In the genomic region with DNA sequence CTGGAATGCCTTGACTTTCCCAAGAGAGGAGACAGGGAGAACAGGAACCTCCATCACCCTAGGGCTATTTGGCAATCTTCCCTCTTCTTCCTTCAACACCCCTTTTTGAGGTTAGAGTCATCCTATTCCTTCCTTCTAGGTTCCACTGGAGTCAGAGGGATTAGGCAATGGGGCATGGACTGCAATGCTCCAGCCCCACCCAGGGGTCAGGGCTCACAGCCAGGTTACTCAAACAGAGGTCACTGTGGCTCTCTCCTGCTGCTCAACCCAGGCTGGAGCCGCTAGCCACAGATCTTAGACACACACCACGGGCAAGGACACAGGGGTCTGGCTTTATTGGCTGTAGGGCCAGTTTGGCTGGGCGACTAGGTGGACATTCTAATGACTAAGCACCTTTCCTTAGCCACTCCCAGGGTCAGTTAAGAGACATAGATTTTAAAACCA, we compare ENCODE assay signal across 1 cellular context.
TF ChIP-seq lines count a peak whose summit lies in the region.

No MANE protein-coding gene starts in this region.

TF ChIP-seq in HepG2, 621 proteins besides CTCF, POLR2A, EP300 and RAD21 (continued from another document and continues in another):
- TF ChIP-seq ZNF441 (CRISPR knock-in tag; IDR thresholded peaks at IDR 0.05; ENCODE audit: borderline replicate concordance): 0 out of 2 replicates have a peak, but pooled peaks have one; percentile 65
- no peak for TF ChIP-seq HCFC1 (IDR thresholded peaks at IDR 0.05; ENCODE audit: low read depth, low read length)
- TF ChIP-seq KDM2A (CRISPR knock-in tag; IDR thresholded peaks at IDR 0.05; ENCODE audit: borderline replicate concordance, low read depth): peak; percentile 50; the same call in 1 of the 2 replicates
- no peak for TF ChIP-seq ZNF207 (IDR thresholded peaks at IDR 0.05; ENCODE audit: borderline replicate concordance)
- TF ChIP-seq, protein P1, sequence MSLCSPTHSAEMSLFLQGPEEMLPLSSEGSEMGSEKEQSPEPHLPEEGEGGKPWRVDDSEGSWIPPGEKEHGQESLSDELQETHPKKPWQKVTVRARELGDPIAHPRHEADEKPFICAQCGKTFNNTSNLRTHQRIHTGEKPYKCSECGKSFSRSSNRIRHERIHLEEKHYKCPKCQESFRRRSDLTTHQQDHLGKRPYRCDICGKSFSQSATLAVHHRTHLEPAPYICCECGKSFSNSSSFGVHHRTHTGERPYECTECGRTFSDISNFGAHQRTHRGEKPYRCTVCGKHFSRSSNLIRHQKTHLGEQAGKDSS (CRISPR knock-in tag; IDR thresholded peaks at IDR 0.05; ENCODE audit: borderline replicate concordance, low read depth): 0 out of 2 replicates have a peak, but pooled peaks have one; percentile 62
- TF ChIP-seq ZBTB8A (CRISPR knock-in tag; IDR thresholded peaks at IDR 0.05; ENCODE audit: borderline replicate concordance, low read depth): no peak
- no peak for TF ChIP-seq ZNF777 (CRISPR knock-in tag; IDR thresholded peaks at IDR 0.05)
- TF ChIP-seq ZNF563 (CRISPR knock-in tag; IDR thresholded peaks at IDR 0.05): 0 out of 2 replicates have a peak, but pooled peaks have one; percentile 36
- TF ChIP-seq KAT2B (IDR thresholded peaks at IDR 0.05; ENCODE audit: borderline replicate concordance, low read depth, low read length): no peak
- no peak for TF ChIP-seq SAFB2 (CRISPR knock-in tag; IDR thresholded peaks at IDR 0.05; ENCODE audit: borderline replicate concordance, low read depth)
- peak; percentile 89 for TF ChIP-seq FOSL2 (CRISPR knock-in tag; IDR thresholded peaks at IDR 0.05)
- TF ChIP-seq ZMYM3 (CRISPR knock-in tag; IDR thresholded peaks at IDR 0.05): peak; percentile 92
- TF ChIP-seq, protein P2, sequence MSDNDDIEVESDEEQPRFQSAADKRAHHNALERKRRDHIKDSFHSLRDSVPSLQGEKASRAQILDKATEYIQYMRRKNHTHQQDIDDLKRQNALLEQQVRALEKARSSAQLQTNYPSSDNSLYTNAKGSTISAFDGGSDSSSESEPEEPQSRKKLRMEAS (IDR thresholded peaks at IDR 0.05): 0 out of 2 replicates have a peak, but pooled peaks have one; percentile 30
- TF ChIP-seq, protein P3, sequence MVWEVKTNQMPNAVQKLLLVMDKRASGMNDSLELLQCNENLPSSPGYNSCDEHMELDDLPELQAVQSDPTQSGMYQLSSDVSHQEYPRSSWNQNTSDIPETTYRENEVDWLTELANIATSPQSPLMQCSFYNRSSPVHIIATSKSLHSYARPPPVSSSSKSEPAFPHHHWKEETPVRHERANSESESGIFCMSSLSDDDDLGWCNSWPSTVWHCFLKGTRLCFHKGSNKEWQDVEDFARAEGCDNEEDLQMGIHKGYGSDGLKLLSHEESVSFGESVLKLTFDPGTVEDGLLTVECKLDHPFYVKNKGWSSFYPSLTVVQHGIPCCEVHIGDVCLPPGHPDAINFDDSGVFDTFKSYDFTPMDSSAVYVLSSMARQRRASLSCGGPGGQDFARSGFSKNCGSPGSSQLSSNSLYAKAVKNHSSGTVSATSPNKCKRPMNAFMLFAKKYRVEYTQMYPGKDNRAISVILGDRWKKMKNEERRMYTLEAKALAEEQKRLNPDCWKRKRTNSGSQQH (CRISPR knock-in tag; IDR thresholded peaks at IDR 0.05; ENCODE audit: low read depth): no peak
- TF ChIP-seq, protein P4, sequence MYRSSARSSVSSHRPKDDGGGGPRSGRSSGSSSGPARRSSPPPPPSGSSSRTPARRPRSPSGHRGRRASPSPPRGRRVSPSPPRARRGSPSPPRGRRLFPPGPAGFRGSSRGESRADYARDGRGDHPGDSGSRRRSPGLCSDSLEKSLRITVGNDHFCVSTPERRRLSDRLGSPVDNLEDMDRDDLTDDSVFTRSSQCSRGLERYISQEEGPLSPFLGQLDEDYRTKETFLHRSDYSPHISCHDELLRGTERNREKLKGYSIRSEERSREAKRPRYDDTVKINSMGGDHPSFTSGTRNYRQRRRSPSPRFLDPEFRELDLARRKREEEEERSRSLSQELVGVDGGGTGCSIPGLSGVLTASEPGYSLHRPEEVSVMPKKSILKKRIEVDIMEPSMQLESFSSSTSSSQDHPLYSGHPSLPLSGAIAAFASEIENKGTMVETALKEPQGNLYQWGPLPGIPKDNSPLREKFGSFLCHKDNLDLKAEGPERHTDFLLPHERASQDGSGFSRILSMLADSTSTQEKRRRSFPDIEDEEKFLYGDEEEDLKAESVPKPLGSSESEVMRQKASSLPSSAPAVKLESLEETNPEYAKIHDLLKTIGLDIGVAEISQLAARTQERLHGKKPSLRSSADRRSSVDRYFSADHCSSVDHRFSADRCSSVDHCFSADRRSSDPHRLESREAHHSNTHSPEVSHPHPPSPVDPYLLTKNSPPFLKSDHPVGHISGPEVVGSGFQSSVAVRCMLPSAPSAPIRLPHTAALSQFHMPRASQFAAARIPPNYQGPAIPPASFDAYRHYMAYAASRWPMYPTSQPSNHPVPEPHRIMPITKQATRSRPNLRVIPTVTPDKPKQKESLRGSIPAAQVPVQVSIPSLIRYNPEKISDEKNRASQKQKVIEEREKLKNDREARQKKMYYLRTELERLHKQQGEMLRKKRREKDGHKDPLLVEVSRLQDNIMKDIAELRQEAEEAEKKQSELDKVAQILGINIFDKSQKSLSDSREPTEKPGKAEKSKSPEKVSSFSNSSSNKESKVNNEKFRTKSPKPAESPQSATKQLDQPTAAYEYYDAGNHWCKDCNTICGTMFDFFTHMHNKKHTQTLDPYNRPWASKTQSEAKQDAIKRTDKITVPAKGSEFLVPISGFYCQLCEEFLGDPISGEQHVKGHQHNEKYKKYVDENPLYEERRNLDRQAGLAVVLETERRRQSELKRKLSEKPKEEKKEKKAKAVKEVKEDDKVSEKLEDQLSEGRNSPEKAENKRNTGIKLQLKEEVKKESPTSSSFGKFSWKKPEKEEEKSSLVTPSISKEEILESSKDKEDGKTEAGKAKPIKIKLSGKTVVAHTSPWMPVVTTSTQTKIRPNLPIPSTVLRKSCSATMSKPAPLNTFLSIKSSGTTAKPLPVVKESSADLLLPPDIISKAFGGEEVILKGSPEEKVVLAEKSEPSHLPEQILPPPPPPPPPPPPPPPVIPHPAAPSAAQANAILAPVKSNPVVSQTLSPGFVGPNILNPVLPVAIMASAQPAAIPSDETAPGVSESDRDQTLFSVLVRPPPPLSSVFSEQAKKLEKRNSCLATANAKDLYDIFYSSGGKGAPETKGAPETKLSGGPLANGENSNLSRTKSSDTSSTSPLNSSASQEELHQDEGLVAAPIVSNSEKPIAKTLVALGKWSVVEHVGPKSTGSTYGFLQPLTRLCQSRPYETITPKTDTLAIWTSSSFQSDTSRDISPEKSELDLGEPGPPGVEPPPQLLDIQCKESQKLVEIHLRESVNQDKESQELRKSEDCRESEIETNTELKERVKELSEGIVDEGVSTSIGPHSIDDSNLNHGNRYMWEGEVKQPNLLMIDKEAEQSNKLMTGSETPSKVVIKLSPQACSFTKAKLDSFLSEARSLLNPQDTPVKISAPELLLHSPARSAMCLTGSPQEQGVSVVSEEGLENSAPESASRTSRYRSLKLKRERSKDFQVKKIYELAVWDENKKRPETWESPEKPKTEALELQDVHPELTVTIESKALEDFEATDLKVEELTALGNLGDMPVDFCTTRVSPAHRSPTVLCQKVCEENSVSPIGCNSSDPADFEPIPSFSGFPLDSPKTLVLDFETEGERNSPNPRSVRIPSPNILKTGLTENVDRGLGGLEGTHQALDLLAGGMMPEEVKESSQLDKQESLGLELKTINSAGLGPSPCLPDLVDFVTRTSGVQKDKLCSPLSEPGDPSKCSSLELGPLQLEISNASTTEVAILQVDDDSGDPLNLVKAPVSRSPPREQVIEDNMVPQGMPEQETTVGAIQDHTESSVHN (CRISPR knock-in tag; IDR thresholded peaks at IDR 0.05): 0 out of 2 replicates have a peak, but pooled peaks have one; percentile 43
- TF ChIP-seq ISL2 (CRISPR knock-in tag; IDR thresholded peaks at IDR 0.05): peak; percentile 89
- TF ChIP-seq MAF1 (CRISPR knock-in tag; IDR thresholded peaks at IDR 0.05; ENCODE audit: borderline replicate concordance): 0 out of 2 replicates have a peak, but pooled peaks have one; percentile 43
- TF ChIP-seq, protein P5, sequence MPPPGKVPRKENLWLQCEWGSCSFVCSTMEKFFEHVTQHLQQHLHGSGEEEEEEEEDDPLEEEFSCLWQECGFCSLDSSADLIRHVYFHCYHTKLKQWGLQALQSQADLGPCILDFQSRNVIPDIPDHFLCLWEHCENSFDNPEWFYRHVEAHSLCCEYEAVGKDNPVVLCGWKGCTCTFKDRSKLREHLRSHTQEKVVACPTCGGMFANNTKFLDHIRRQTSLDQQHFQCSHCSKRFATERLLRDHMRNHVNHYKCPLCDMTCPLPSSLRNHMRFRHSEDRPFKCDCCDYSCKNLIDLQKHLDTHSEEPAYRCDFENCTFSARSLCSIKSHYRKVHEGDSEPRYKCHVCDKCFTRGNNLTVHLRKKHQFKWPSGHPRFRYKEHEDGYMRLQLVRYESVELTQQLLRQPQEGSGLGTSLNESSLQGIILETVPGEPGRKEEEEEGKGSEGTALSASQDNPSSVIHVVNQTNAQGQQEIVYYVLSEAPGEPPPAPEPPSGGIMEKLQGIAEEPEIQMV (CRISPR knock-in tag; IDR thresholded peaks at IDR 0.05; ENCODE audit: low read depth): no peak
- TF ChIP-seq REL (CRISPR knock-in tag; conservative IDR thresholded peaks at IDR 0.05): no peak
- 0 out of 2 replicates have a peak, but pooled peaks have one; percentile 22 for TF ChIP-seq ZNF160 (CRISPR knock-in tag; IDR thresholded peaks at IDR 0.05)
- peak; percentile 54; the same call in 1 of the 2 replicates for TF ChIP-seq ZNF598 (CRISPR knock-in tag; IDR thresholded peaks at IDR 0.05; ENCODE audit: borderline replicate concordance)
- peak; percentile 88 for TF ChIP-seq ZNF331 (CRISPR knock-in tag; IDR thresholded peaks at IDR 0.05)
- peak; percentile 77 for TF ChIP-seq TBX2 (CRISPR knock-in tag; IDR thresholded peaks at IDR 0.05; ENCODE audit: borderline replicate concordance)
- TF ChIP-seq NFRKB (IDR thresholded peaks at IDR 0.05): no peak
- TF ChIP-seq, protein P6, sequence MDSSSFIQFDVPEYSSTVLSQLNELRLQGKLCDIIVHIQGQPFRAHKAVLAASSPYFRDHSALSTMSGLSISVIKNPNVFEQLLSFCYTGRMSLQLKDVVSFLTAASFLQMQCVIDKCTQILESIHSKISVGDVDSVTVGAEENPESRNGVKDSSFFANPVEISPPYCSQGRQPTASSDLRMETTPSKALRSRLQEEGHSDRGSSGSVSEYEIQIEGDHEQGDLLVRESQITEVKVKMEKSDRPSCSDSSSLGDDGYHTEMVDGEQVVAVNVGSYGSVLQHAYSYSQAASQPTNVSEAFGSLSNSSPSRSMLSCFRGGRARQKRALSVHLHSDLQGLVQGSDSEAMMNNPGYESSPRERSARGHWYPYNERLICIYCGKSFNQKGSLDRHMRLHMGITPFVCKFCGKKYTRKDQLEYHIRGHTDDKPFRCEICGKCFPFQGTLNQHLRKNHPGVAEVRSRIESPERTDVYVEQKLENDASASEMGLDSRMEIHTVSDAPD (CRISPR knock-in tag; IDR thresholded peaks at IDR 0.05): peak; percentile 88
- TF ChIP-seq MEIS2 (CRISPR knock-in tag; IDR thresholded peaks at IDR 0.05): peak; percentile 81
- TF ChIP-seq, protein P7, sequence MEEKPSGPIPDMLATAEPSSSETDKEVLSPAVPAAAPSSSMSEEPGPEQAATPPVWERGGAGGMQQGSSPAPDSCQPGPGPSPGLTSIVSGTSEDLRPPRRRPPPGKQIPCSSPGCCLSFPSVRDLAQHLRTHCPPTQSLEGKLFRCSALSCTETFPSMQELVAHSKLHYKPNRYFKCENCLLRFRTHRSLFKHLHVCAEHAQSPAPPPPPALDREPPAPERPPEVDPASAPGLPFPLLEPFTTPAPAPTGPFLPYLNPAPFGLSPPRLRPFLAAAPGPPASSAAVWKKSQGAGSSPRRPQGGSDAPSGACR (CRISPR knock-in tag; IDR thresholded peaks at IDR 0.05): peak; percentile 45; the same call in 1 of the 2 replicates
- TF ChIP-seq ZNF10 (CRISPR knock-in tag; IDR thresholded peaks at IDR 0.05; ENCODE audit: borderline replicate concordance, low read depth): no peak
- peak; percentile 56; the same call in 1 of the 2 replicates for TF ChIP-seq CHD4 (IDR thresholded peaks at IDR 0.05; ENCODE audit: borderline replicate concordance, low read length)
- no peak for TF ChIP-seq ZSCAN12 (CRISPR knock-in tag; IDR thresholded peaks at IDR 0.05)
- TF ChIP-seq, protein P8, sequence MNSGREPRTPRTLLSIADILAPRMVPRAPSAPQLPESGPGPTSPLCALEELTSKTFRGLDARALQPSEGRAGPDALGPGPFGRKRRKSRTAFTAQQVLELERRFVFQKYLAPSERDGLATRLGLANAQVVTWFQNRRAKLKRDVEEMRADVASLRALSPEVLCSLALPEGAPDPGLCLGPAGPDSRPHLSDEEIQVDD (CRISPR knock-in tag; IDR thresholded peaks at IDR 0.05; ENCODE audit: borderline replicate concordance): no peak
- no peak for TF ChIP-seq CAMTA2 (CRISPR knock-in tag; IDR thresholded peaks at IDR 0.05; ENCODE audit: borderline replicate concordance)
- TF ChIP-seq ZNF768 (CRISPR knock-in tag; IDR thresholded peaks at IDR 0.05): 0 out of 2 replicates have a peak, but pooled peaks have one; percentile 17
- no peak for TF ChIP-seq POLR2AphosphoS2 (IDR thresholded peaks at IDR 0.05; ENCODE audit: low read depth, low read length)
- peak; percentile 51 for TF ChIP-seq ZEB1 (IDR thresholded peaks at IDR 0.05; ENCODE audit: insufficient replicate concordance, low read depth)
- no peak for TF ChIP-seq KDM6A (CRISPR knock-in tag; IDR thresholded peaks at IDR 0.05; ENCODE audit: low read depth)
- TF ChIP-seq JUNB (CRISPR knock-in tag; IDR thresholded peaks at IDR 0.05; ENCODE audit: borderline replicate concordance): no peak
- TF ChIP-seq, protein P9, sequence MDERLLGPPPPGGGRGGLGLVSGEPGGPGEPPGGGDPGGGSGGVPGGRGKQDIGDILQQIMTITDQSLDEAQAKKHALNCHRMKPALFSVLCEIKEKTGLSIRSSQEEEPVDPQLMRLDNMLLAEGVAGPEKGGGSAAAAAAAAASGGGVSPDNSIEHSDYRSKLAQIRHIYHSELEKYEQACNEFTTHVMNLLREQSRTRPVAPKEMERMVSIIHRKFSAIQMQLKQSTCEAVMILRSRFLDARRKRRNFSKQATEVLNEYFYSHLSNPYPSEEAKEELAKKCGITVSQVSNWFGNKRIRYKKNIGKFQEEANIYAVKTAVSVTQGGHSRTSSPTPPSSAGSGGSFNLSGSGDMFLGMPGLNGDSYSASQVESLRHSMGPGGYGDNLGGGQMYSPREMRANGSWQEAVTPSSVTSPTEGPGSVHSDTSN (CRISPR knock-in tag; IDR thresholded peaks at IDR 0.05): no peak
- TF ChIP-seq ZFP62 (CRISPR knock-in tag; IDR thresholded peaks at IDR 0.05): no peak
- no peak for TF ChIP-seq FOXA1 (IDR thresholded peaks at IDR 0.05)
- TF ChIP-seq FOXA1 (CRISPR knock-in tag; IDR thresholded peaks at IDR 0.05): peak; percentile 75
- TF ChIP-seq WIZ (CRISPR knock-in tag; IDR thresholded peaks at IDR 0.05): peak; percentile 61; the same call in 1 of the 2 replicates
- TF ChIP-seq MBD4 (IDR thresholded peaks at IDR 0.05; ENCODE audit: borderline replicate concordance, low read length): no peak
- no peak for TF ChIP-seq AKAP8 (CRISPR knock-in tag; IDR thresholded peaks at IDR 0.05)
- TF ChIP-seq ZNF253 (CRISPR knock-in tag; IDR thresholded peaks at IDR 0.05; ENCODE audit: borderline replicate concordance): no peak
- TF ChIP-seq ISX (CRISPR knock-in tag; conservative IDR thresholded peaks at IDR 0.05): no peak
- TF ChIP-seq ZNF274 (CRISPR knock-in tag; IDR thresholded peaks at IDR 0.05): no peak
- TF ChIP-seq, protein P10, sequence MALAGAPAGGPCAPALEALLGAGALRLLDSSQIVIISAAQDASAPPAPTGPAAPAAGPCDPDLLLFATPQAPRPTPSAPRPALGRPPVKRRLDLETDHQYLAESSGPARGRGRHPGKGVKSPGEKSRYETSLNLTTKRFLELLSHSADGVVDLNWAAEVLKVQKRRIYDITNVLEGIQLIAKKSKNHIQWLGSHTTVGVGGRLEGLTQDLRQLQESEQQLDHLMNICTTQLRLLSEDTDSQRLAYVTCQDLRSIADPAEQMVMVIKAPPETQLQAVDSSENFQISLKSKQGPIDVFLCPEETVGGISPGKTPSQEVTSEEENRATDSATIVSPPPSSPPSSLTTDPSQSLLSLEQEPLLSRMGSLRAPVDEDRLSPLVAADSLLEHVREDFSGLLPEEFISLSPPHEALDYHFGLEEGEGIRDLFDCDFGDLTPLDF (CRISPR knock-in tag; IDR thresholded peaks at IDR 0.05): no peak
